ENCODE assay signal across 17 cellular contexts in the genomic region with DNA sequence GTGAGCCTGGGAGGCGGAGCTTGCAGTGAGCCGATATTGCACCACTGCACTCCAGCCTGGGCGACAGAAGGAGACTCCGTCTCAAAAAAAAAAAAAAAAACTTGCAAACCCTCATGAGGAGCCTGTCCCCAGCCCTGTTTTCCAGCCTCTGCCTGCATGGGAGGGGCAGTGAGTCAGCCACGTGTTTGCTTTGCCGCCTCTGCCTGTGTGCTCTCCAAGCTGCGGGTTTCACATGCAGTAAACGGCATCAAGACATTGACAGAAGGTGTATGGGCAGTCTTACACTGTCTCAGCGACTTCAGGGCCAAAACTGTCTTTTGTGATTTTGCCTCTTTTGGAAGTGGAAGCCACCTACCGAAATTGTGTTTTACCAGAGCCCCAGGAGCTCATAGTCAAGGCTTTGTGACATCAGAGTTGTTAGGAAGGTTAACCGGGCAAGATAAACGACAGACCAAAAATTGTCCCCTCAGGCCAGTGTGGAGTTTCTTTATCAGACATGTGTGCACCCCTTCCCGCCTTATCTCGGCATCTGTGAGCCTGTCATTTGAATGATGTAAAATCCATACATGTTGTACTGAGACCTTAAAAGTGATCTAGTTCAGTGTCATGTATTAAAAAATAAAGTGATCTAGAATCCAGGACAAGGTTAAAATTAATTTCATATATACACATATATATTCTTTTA. TPM values are rescaled to one million over a fixed set of nuclear protein-coding genes. Genes with fewer than 3 reads are reported as not detected.
A peak's percentile ranks its signal among the peaks of the same experiment; 100 is the strongest.
DNase-seq lines count a peak whose midpoint lies in the region; ATAC-seq and TF ChIP-seq lines count a peak whose summit lies in the region.
"Had no signal": no experiment of that assay in that cellular context is flagged by ENCODE, and none has a peak within 500 bp of the region (broad histone marks: within the 10 kb centered on the region; RNA-seq: fewer than 3 reads in every experiment).

No MANE protein-coding gene starts in this region.

- H3K9me2 ChIP-seq in PC-3 (replicated peaks; ENCODE audit: low read length), result no peaks in the 10 kb centered on the region

- no peak overlapping the region for H3K4me3 ChIP-seq in breast epithelium
- no peak overlapping the region for H3K4me3 ChIP-seq in PC-3 (ENCODE audit: low read length)
- H3K4me3 ChIP-seq in smooth muscle cell, result no peak overlapping the region
- H3K4me3 ChIP-seq in lower leg skin (ENCODE audit: low read depth, poor library complexity, severe bottlenecking), result no peak overlapping the region
- H3K4me3 ChIP-seq: GM12878 had no signal

- intact Hi-C loops in MCF 10A (cut with micrococcal nuclease), result no loop called here
- intact Hi-C loops in breast epithelium (cut with DNase I; ENCODE audit: low total_unique reads), result no loop called here
- intact Hi-C loops in PC-3 (cut with micrococcal nuclease), result no loop called here
- intact Hi-C loops in activated CD4-positive, alpha-beta memory T cell treated with anti-CD3 and anti-CD28 coated beads for 36 hours (cut with micrococcal nuclease), result no loop called here
- intact Hi-C loops in lower leg skin (cut with DNase I; ENCODE audit: low total_unique reads), result no loop called here

- H3K4me2 ChIP-seq in PC-3 (ENCODE audit: low read length), result peak overlapping the region; percentile 21; the same call in 1 of the 2 replicates
- H3K4me2 ChIP-seq in smooth muscle cell, result no peak overlapping the region

- H3K27ac Mint-ChIP-seq in MCF 10A (ENCODE audit: low read depth, unreplicated experiment), result peak overlapping the region; percentile 19
- no peak overlapping the region for H3K27ac Mint-ChIP-seq in activated CD4-positive, alpha-beta memory T cell treated with anti-CD3 and anti-CD28 coated beads for 36 hours

- H2AFZ ChIP-seq in PC-3 (ENCODE audit: low read length) (peak overlapping the region; percentile 18; the same call in 1 of the 2 replicates), smooth muscle cell (ENCODE audit: low read depth) (no peak overlapping the region)

- H3K36me3 ChIP-seq in breast epithelium (no peaks in the 10 kb centered on the region), PC-3 (ENCODE audit: low read depth, low read length) (peaks cover 18% of the 10 kb centered on the region), smooth muscle cell (ENCODE audit: low read depth) (peaks cover 12% of the 10 kb centered on the region)

- WGBS in smooth muscle cell (ENCODE audit: low lambda C conversion rate), result 46% methylated on average over 14 of the region's 14 CpGs
- WGBS in lower leg skin, 2 donors, result 78 to 85% methylated on average over 14 of the region's 14 CpGs

- H3F3A ChIP-seq in PC-3 (ENCODE audit: low read length, unreplicated experiment) (no peaks in the 10 kb centered on the region), smooth muscle cell (ENCODE audit: low read depth) (no peaks in the 10 kb centered on the region)

- no peaks in the 10 kb centered on the region for H3K4me1 ChIP-seq in breast epithelium
- H3K4me1 ChIP-seq in PC-3 (ENCODE audit: insufficient read depth, low read length), result peaks cover 5% of the 10 kb centered on the region
- H3K4me1 ChIP-seq in smooth muscle cell (ENCODE audit: low read depth), result no peaks in the 10 kb centered on the region

- H3K9me3 ChIP-seq in breast epithelium (no peaks in the 10 kb centered on the region), PC-3 (ENCODE audit: low read length) (no peaks in the 10 kb centered on the region), smooth muscle cell (replicated peaks; ENCODE audit: low read depth) (no peaks in the 10 kb centered on the region)

- H3K9ac ChIP-seq in PC-3 (ENCODE audit: low read length) (no peak overlapping the region), smooth muscle cell (ENCODE audit: low read depth) (no peak overlapping the region)

- ATAC-seq in PC-3 (peak; percentile 99), HG02970 (IDR thresholded peaks at IDR 0.05; ENCODE audit: low FRiP score, unreplicated experiment) (no peak)
- ATAC-seq: GM12878 had no signal

- no peaks in the 10 kb centered on the region for H3K27me3 Mint-ChIP-seq in MCF 10A (ENCODE audit: insufficient read depth, unreplicated experiment)
- H3K27me3 Mint-ChIP-seq in activated CD4-positive, alpha-beta memory T cell treated with anti-CD3 and anti-CD28 coated beads for 36 hours, result no peaks in the 10 kb centered on the region

- POLR2A ChIA-PET in MCF 10A (lab: Yijun Ruan, JAX), result interaction anchor here (0.7 to 1.9 kb wide), 3 partner anchors 9 to 150 kb away, joined by 3 to 7 read pairs (median 3); no protein-coding TSS in a partner anchor
- POLR2A ChIA-PET in PC-3 (lab: Charles Lee; ENCODE audit: unreplicated experiment), result no interaction called here
- POLR2A ChIA-PET in activated CD4-positive, alpha-beta memory T cell treated with anti-CD3 and anti-CD28 coated beads for 36 hours (lab: Charles Lee), result no interaction called here

- H3K36me3 Mint-ChIP-seq in MCF 10A (ENCODE audit: insufficient read depth, unreplicated experiment), result peaks cover 46% of the 10 kb centered on the region
- peaks cover 43% of the 10 kb centered on the region for H3K36me3 Mint-ChIP-seq in activated CD4-positive, alpha-beta memory T cell treated with anti-CD3 and anti-CD28 coated beads for 36 hours

- H3K27me3 ChIP-seq in breast epithelium (no peaks in the 10 kb centered on the region), PC-3 (ENCODE audit: low read length) (no peaks in the 10 kb centered on the region), smooth muscle cell (ENCODE audit: low read depth) (no peaks in the 10 kb centered on the region)

- no peaks in the 10 kb centered on the region for H3K79me2 ChIP-seq in PC-3 (ENCODE audit: low read length)
- H3K79me2 ChIP-seq in smooth muscle cell (ENCODE audit: low read depth), result no peaks in the 10 kb centered on the region

- H3K4me1 Mint-ChIP-seq in MCF 10A (ENCODE audit: insufficient read depth, unreplicated experiment), result peaks cover 6% of the 10 kb centered on the region
- no peaks in the 10 kb centered on the region for H3K4me1 Mint-ChIP-seq in activated CD4-positive, alpha-beta memory T cell treated with anti-CD3 and anti-CD28 coated beads for 36 hours (ENCODE audit: low read depth)

- H3K27ac ChIP-seq in breast epithelium, result no peak overlapping the region
- H3K27ac ChIP-seq in PC-3 (ENCODE audit: low read length), result no peak overlapping the region
- H3K27ac ChIP-seq in smooth muscle cell (ENCODE audit: low read depth), result peak overlapping the region; percentile 52
- H3K27ac ChIP-seq: C4-2B had no signal

- no TSS peak for BruUV-seq in MCF 10A (replicated peaks; lab: Mats Ljungman, UMichigan)
- no TSS peak for BruUV-seq in PC-3 (replicated peaks; lab: Mats Ljungman, UMichigan)

- peak; percentile 79 for DNase-seq in MCF 10A (ENCODE audit: unreplicated experiment)
- no peak for DNase-seq in breast epithelium (ENCODE audit: low spot score in 2 of 2)
- DNase-seq in PC-3, result peak; percentile 77
- DNase-seq in erythroblast (lab: John Stamatoyannopoulos, UW), result peak; percentile 16 to 45
- DNase-seq in smooth muscle cell (lab: John Stamatoyannopoulos, UW; ENCODE audit: unreplicated experiment), result no peak
- no peak for DNase-seq in activated CD4-positive, alpha-beta memory T cell treated with anti-CD3 and anti-CD28 coated beads for 36 hours
- no peak for DNase-seq in lower leg skin (ENCODE audit: low spot score in 2 of 2)
- DNase-seq: HCEC 1CT; MV-4-11; NCI-H1436 treated with DMSO at 0.1 percent for 48 hours; NCI-H2081; NCI-H2227 treated with DMSO at 0.1 percent for 48 hours; NCI-H526 treated with DMSO at 0.1 percent for 48 hours; NK-92 treated with Interleukin-12 subunit alpha and Interleukin-12 subunit beta, amount 100 ng/mL, for 24 hours had no signal

- CTCF ChIA-PET in MCF 10A (lab: Yijun Ruan, JAX), result interaction anchor here (1.1 kb wide), 1 partner anchor 39 kb away, joined by 3 read pairs; no protein-coding TSS in a partner anchor
- CTCF ChIA-PET in PC-3 (lab: Charles Lee), result no interaction called here
- CTCF ChIA-PET in activated CD4-positive, alpha-beta memory T cell treated with anti-CD3 and anti-CD28 coated beads for 36 hours (lab: Charles Lee), result no interaction called here

- no peaks in the 10 kb centered on the region for H3K9me3 Mint-ChIP-seq in MCF 10A (ENCODE audit: unreplicated experiment)
- H3K9me3 Mint-ChIP-seq in activated CD4-positive, alpha-beta memory T cell treated with anti-CD3 and anti-CD28 coated beads for 36 hours, result no peaks in the 10 kb centered on the region

- TF ChIP-seq POLR2A in breast epithelium (IDR thresholded peaks at IDR 0.05) (no peak), erythroblast (IDR thresholded peaks at IDR 0.05; ENCODE audit: low read length) (no peak), lower leg skin (IDR thresholded peaks at IDR 0.05) (no peak)

- H3K4me3 Mint-ChIP-seq in MCF 10A (ENCODE audit: unreplicated experiment), result no peak overlapping the region
- no peak overlapping the region for H3K4me3 Mint-ChIP-seq in activated CD4-positive, alpha-beta memory T cell treated with anti-CD3 and anti-CD28 coated beads for 36 hours

- no peak for TF ChIP-seq CTCF in MCF 10A (IDR thresholded peaks at IDR 0.05; ENCODE audit: unreplicated experiment)
- no peak for TF ChIP-seq CTCF in breast epithelium (IDR thresholded peaks at IDR 0.05)
- TF ChIP-seq CTCF in PC-3 (conservative IDR thresholded peaks at IDR 0.05; ENCODE audit: low read depth, low read length), result no peak
- TF ChIP-seq CTCF in smooth muscle cell (IDR thresholded peaks at IDR 0.05; ENCODE audit: borderline replicate concordance, insufficient read depth, poor library complexity, severe bottlenecking), result no peak
- no peak for TF ChIP-seq CTCF in lower leg skin (IDR thresholded peaks at IDR 0.05)

- H4K20me1 ChIP-seq in PC-3 (ENCODE audit: low read length) (no peaks in the 10 kb centered on the region), smooth muscle cell (ENCODE audit: low read depth) (peaks cover 18% of the 10 kb centered on the region)

RNA-seq across cellular contexts. Expression of a gene that starts 52.8 kb away (rescaled TPM):
- total RNA-seq in MCF 10A (2022) (22.9 and 34.8 TPM in 2 replicates), breast epithelium (1 to 10 TPM; 5.9 to 9.2 (median 7.5) TPM), PC-3 (2014; rRNA removed) (29.3 and 37.9 TPM in 2 replicates), smooth muscle cell (7.7 and 11.0 TPM in 2 replicates), lower leg skin (10 to 100 TPM in 1 of 4 donors, 1 to 10 TPM in 3; 3.4 to 12.3 (median 6.8) TPM)
- 6.7 and 9.9 TPM in 2 replicates for polyA plus RNA-seq in smooth muscle cell
- 1 to 10 TPM; 6.0 to 6.4 TPM for total RNA-seq in activated CD4-positive, alpha-beta memory T cell treated with anti-CD3 and anti-CD28 coated beads for 36 hours

Comparison
In these comparisons a context has a peak if more than half of its experiments do, and no peak if none do; other contexts are left out.
1. DNase-seq: peak in MCF 10A (single experiment), PC-3 (single experiment) and erythroblast (2 of 2); none in breast epithelium (0 of 2), smooth muscle cell (single experiment), activated CD4-positive, alpha-beta memory T cell treated with anti-CD3 and anti-CD28 coated beads for 36 hours (single experiment) and lower leg skin (0 of 2).